In genomic region chr6:145075425-145075824, GRCh38 we compare ENCODE assay signal across 16 cellular contexts.
DNase-seq lines count a peak whose midpoint lies in the region; ATAC-seq, FAIRE-seq and TF ChIP-seq lines count a peak whose summit lies in the region.
"Had no signal": no experiment of that assay in that cellular context is flagged by ENCODE, and none has a peak within 500 bp of the region (broad histone marks: within the 10 kb centered on the region; RNA-seq: fewer than 3 reads in every experiment).

No MANE protein-coding gene starts in this region.

- H3K9ac ChIP-seq in H9 (ENCODE audit: extremely low read depth, insufficient read length, low read length) (no peak overlapping the region), trophoblast cell (ENCODE audit: low read length) (no peak overlapping the region)

- H3K27ac Mint-ChIP-seq in H9: no peak overlapping the region; a peak in 1 of 7 replicates
- H3K27ac Mint-ChIP-seq: activated CD4-positive, alpha-beta T cell treated with anti-CD3 and anti-CD28 coated beads for 36 hours; T-helper 2 cell treated with Interferon-gamma antibody and Interleukin-4, amounts not matched to agents 5 μg/mL and 100 μg/mL, for 36 hours had no signal

- H2BK20ac ChIP-seq in H9 (ENCODE audit: low read depth, low read length, poor library complexity, severe bottlenecking): no peak overlapping the region

- WGBS in H9 (ENCODE audit: extremely low coverage, insufficient read length, low lambda C conversion rate): no CpG with 5 or more reads among the region's 1 CpG
- WGBS in trophoblast cell (ENCODE audit: extremely low coverage, insufficient coverage, insufficient read length): no CpG with 5 or more reads among the region's 1 CpG

- H4K8ac ChIP-seq in H9 (replicated peaks; ENCODE audit: insufficient read length, low read depth, low read length) (no peak overlapping the region), trophoblast cell (ENCODE audit: low read depth, low read length) (no peak overlapping the region)

- TF ChIP-seq CTCF in H9 (conservative IDR thresholded peaks at IDR 0.05) (peak; percentile 36; the same call in 2 of the 3 replicates), Panc1 (IDR thresholded peaks at IDR 0.05) (peak; percentile 17; the same call in 1 of the 2 replicates), osteoblast (IDR thresholded peaks at IDR 0.05; ENCODE audit: extremely low read depth, low read depth, low read length) (no peak)

- H3K36me3 Mint-ChIP-seq in H9 (ENCODE audit: insufficient read depth in 1 of 3, low read depth in 3 of 3): no peaks in the 10 kb centered on the region

- H3K27ac ChIP-seq in H9 (ENCODE audit: insufficient read length, low read depth, low read length) (no peak overlapping the region), Panc1 (ENCODE audit: low read length) (no peak overlapping the region), osteoblast (ENCODE audit: low read depth, low read length) (no peak overlapping the region), trophoblast cell (ENCODE audit: low read depth, low read length) (no peak overlapping the region)
- H3K27ac ChIP-seq: sigmoid colon had no signal

- H4K20me1 ChIP-seq in H9 (ENCODE audit: control insufficient read depth, insufficient read depth, insufficient read length) (no peaks in the 10 kb centered on the region), osteoblast (ENCODE audit: insufficient read depth, low read length) (no peaks in the 10 kb centered on the region)

- H4K91ac ChIP-seq in H9 (ENCODE audit: insufficient read length, low read depth, low read length) (no peak overlapping the region), trophoblast cell (ENCODE audit: low read depth, low read length) (no peak overlapping the region)

- H2AK5ac ChIP-seq in H9 (ENCODE audit: insufficient read length, low read length) (no peak overlapping the region), trophoblast cell (ENCODE audit: low read length) (no peak overlapping the region)

- no peaks in the 10 kb centered on the region for H3K27me3 ChIP-seq in H9 (ENCODE audit: insufficient read depth, low read length)
- no peaks in the 10 kb centered on the region for H3K27me3 ChIP-seq in Panc1 (ENCODE audit: control insufficient read depth, insufficient read depth, low read length)
- H3K27me3 ChIP-seq in osteoblast (ENCODE audit: insufficient read depth, low read length): no peaks in the 10 kb centered on the region
- no peaks in the 10 kb centered on the region for H3K27me3 ChIP-seq in trophoblast cell (ENCODE audit: insufficient read depth, low read length)
- H3K27me3 ChIP-seq: sigmoid colon had no signal

- no peak overlapping the region for H4K5ac ChIP-seq in H9 (ENCODE audit: insufficient read length, low read depth, low read length)

- H3K14ac ChIP-seq in H9 (ENCODE audit: insufficient read depth, low read length) (no peak overlapping the region), trophoblast cell (ENCODE audit: low read length) (no peak overlapping the region)

- H3T11ph ChIP-seq in H9 (ENCODE audit: low read length): no peak overlapping the region

- no peak overlapping the region for H3K4me2 ChIP-seq in H9 (ENCODE audit: insufficient read depth, insufficient read length, low read length)
- H3K4me2 ChIP-seq in osteoblast (ENCODE audit: insufficient read depth, low read length): no peak overlapping the region
- no peak overlapping the region for H3K4me2 ChIP-seq in trophoblast cell (ENCODE audit: low read length)

- no peak for FAIRE-seq in HTR-8/SVneo (lab: Jason Lieb, UNC)
- FAIRE-seq: urothelium cell line had no signal

- no peaks in the 10 kb centered on the region for H3K23me2 ChIP-seq in H9 (ENCODE audit: insufficient read length, low read depth, low read length, poor library complexity, severe bottlenecking)

- POLR2A ChIA-PET in Panc1 (lab: Charles Lee): no interaction called here

- H3K4me3 ChIP-seq in Panc1 (ENCODE audit: low read depth in 2 of 2, low read length in 2 of 2) (no peak overlapping the region), osteoblast (ENCODE audit: insufficient read depth, low read length) (no peak overlapping the region), trophoblast cell (ENCODE audit: low read depth, low read length) (no peak overlapping the region)
- H3K4me3 ChIP-seq: HAP-1, sigmoid colon had no signal

- H3K23ac ChIP-seq in H9 (ENCODE audit: insufficient read length, low read depth, low read length) (no peak overlapping the region), trophoblast cell (ENCODE audit: low read length) (no peak overlapping the region)

- DNase-seq in H9 (no peak), HTR-8/SVneo (ENCODE audit: insufficient read length, low spot score) (peak; percentile 3), Panc1 (ENCODE audit: low read depth, low spot score) (no peak), osteoblast (ENCODE audit: insufficient read length, low spot score, missing footprints) (peak; percentile 11), anterior cingulate cortex (lab: John Stamatoyannopoulos, UW) (no peak), trophoblast cell (no peak), mesenteric fat pad (ENCODE audit: low spot score) (no peak), iPS-NIHi11 (ENCODE audit: low spot score) (no peak)
- DNase-seq: activated CD4-positive, alpha-beta T cell treated with anti-CD3 and anti-CD28 coated beads for 36 hours; activated effector memory CD4-positive, alpha-beta T cell treated with Interleukin-2 at 50 U/mL for 16 hours; effector CD8-positive, alpha-beta T cell; occipital lobe; sigmoid colon had no signal

- H2AFZ ChIP-seq in H9 (ENCODE audit: low read length) (no peak overlapping the region), osteoblast (ENCODE audit: low read length) (no peak overlapping the region), trophoblast cell (ENCODE audit: insufficient read depth, low read length, poor library complexity) (no peak overlapping the region)

- H2BK12ac ChIP-seq in H9 (ENCODE audit: insufficient read length, low read depth, low read length): no peak overlapping the region
- H2BK12ac ChIP-seq in trophoblast cell (ENCODE audit: low read length): no peak overlapping the region

- peaks cover 1% of the 10 kb centered on the region; the same call in 1 of the 2 replicates for H3K27me3 Mint-ChIP-seq in H9 (ENCODE audit: low read depth)

- in situ Hi-C loops in Panc1 (cut with HindIII; ENCODE audit: low pct_unique_long_range_greater_than_20kb, low sequenced_read_pairs): no loop called here

- H3K4me1 ChIP-seq in H9 (ENCODE audit: insufficient read depth, low read length) (no peaks in the 10 kb centered on the region), Panc1 (ENCODE audit: control insufficient read depth, insufficient read depth, low read length) (no peaks in the 10 kb centered on the region), osteoblast (ENCODE audit: insufficient read depth, low read length) (peaks cover 13% of the 10 kb centered on the region), trophoblast cell (ENCODE audit: control insufficient read depth in 1 of 2, insufficient read depth in 2 of 2, low read length in 2 of 2) (no peaks in the 10 kb centered on the region)
- H3K4me1 ChIP-seq: HAP-1, sigmoid colon had no signal

- no peak for ATAC-seq in Panc1
- ATAC-seq: activated CD4-positive, alpha-beta T cell treated with anti-CD3 and anti-CD28 coated beads for 36 hours had no signal

- CTCF ChIA-PET in Panc1 (lab: Charles Lee): no interaction called here

- H2BK5ac ChIP-seq in H9 (ENCODE audit: insufficient read length, low read length) (no peak overlapping the region), trophoblast cell (ENCODE audit: low read depth, low read length, poor library complexity) (no peak overlapping the region)

- H3K56ac ChIP-seq in H9 (ENCODE audit: insufficient read length, low read depth, low read length): no peak overlapping the region

- no peaks in the 10 kb centered on the region for H3K9me3 ChIP-seq in H9 (ENCODE audit: control insufficient read depth, low read depth, low read length)
- no peaks in the 10 kb centered on the region; the same call in 1 of the 2 replicates for H3K9me3 ChIP-seq in Panc1 (ENCODE audit: control insufficient read depth, insufficient read depth, low read depth, low read length)
- no peaks in the 10 kb centered on the region for H3K9me3 ChIP-seq in osteoblast (ENCODE audit: low read depth, low read length)
- H3K9me3 ChIP-seq in trophoblast cell (ENCODE audit: insufficient read depth, low read depth, low read length): peaks cover 2% of the 10 kb centered on the region
- H3K9me3 ChIP-seq: HAP-1 had no signal

- H4K12ac ChIP-seq in trophoblast cell (ENCODE audit: low read depth, low read length): no peak overlapping the region

- intact Hi-C loops in Panc1 (cut with micrococcal nuclease; ENCODE audit: unreplicated experiment): no loop called here

- no TSS peak for BruUV-seq in Panc1 (replicated peaks; lab: Mats Ljungman, UMichigan)

- H3K79me2 ChIP-seq in H9 (ENCODE audit: insufficient read depth, low read length) (no peaks in the 10 kb centered on the region), osteoblast (ENCODE audit: insufficient read depth, low read length) (no peaks in the 10 kb centered on the region), trophoblast cell (ENCODE audit: control insufficient read depth, insufficient read depth, low read length, poor library complexity) (no peaks in the 10 kb centered on the region)

- H3K4ac ChIP-seq in H9 (ENCODE audit: low read depth, low read length) (no peak overlapping the region), trophoblast cell (ENCODE audit: low read depth, low read length) (no peak overlapping the region)

- H2BK120ac ChIP-seq in H9 (ENCODE audit: low read depth, low read length, poor library complexity, severe bottlenecking): no peak overlapping the region
- H2BK120ac ChIP-seq in trophoblast cell (ENCODE audit: insufficient read depth, low read length, poor library complexity): no peak overlapping the region

- peaks cover 0 to 3% of the 10 kb centered on the region in 2 experiments; a peak in 2 of 4 replicates for H3K4me1 Mint-ChIP-seq in H9
- H3K4me1 Mint-ChIP-seq: activated CD4-positive, alpha-beta T cell treated with anti-CD3 and anti-CD28 coated beads for 36 hours had no signal

- no peaks in the 10 kb centered on the region for H3K36me3 ChIP-seq in Panc1 (ENCODE audit: control insufficient read depth, insufficient read depth, low read length)
- H3K36me3 ChIP-seq in osteoblast (ENCODE audit: insufficient read depth, low read length): no peaks in the 10 kb centered on the region
- no peaks in the 10 kb centered on the region for H3K36me3 ChIP-seq in trophoblast cell (ENCODE audit: control insufficient read depth in 1 of 2, insufficient read depth in 2 of 2, low read length in 2 of 2)
- H3K36me3 ChIP-seq: HAP-1, sigmoid colon had no signal

- H3K18ac ChIP-seq in H9 (ENCODE audit: insufficient read length, low read depth, low read length): no peak overlapping the region
- H3K18ac ChIP-seq in trophoblast cell (ENCODE audit: low read length): no peak overlapping the region

- H3K9me3 Mint-ChIP-seq in H9: no peaks in the 10 kb centered on the region; a peak in 2 of 5 replicates
- H3K9me3 Mint-ChIP-seq: T-helper 2 cell treated with Interferon-gamma antibody and Interleukin-4, amounts not matched to agents 5 μg/mL and 100 μg/mL, for 36 hours had no signal

- no peak overlapping the region for H3K4me3 Mint-ChIP-seq in H9
- H3K4me3 Mint-ChIP-seq: activated CD4-positive, alpha-beta T cell treated with anti-CD3 and anti-CD28 coated beads for 36 hours; T-helper 2 cell treated with Interferon-gamma antibody and Interleukin-4, amounts not matched to agents 5 μg/mL and 100 μg/mL, for 36 hours had no signal

- H3K79me1 ChIP-seq in H9 (ENCODE audit: insufficient read depth, low read depth, low read length, poor library complexity, severe bottlenecking): no peaks in the 10 kb centered on the region
- no peaks in the 10 kb centered on the region for H3K79me1 ChIP-seq in trophoblast cell (ENCODE audit: low read length)

- no peak overlapping the region for H2BK15ac ChIP-seq in H9 (ENCODE audit: low read depth, low read length)

Comparison
In these comparisons a context has a peak if more than half of its experiments do, and no peak if none do; other contexts are left out.
1. DNase-seq: peak in HTR-8/SVneo (single experiment) and osteoblast (single experiment); none in H9 (single experiment), Panc1 (single experiment), anterior cingulate cortex (0 of 58), trophoblast cell (0 of 2), mesenteric fat pad (single experiment) and iPS-NIHi11 (single experiment).